25 cellular contexts compared by ENCODE assay signal in the genomic region with DNA sequence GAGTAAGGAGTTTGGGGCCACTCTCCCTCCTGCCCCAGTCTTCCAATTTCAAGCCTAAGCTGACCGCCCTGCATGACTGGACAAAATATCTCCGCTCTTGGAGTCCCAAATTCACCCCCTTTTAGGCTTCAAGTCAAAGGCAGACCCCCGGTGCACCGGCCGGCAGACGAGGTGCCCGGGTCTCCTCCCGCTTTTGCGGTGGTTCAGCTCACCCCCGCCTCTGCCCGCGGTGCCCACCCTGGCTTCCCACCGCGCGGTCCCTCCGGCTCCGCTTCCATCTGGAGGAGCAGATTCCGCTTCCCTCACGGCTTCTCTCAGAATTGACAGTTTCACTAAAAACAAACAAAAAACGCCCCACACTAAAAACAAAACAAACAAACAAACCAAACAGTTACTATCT. TPM values are rescaled to one million over a fixed set of nuclear protein-coding genes. Genes with fewer than 3 reads are reported as not detected.
DNase-seq lines count a peak whose midpoint lies in the region; ATAC-seq and TF ChIP-seq lines count a peak whose summit lies in the region.
"Had no signal": no experiment of that assay in that cellular context is flagged by ENCODE, and none has a peak within 500 bp of the region (broad histone marks: within the 10 kb centered on the region; RNA-seq: fewer than 3 reads in every experiment).

No MANE protein-coding gene starts in this region.

- no peaks in the 10 kb centered on the region for H3K36me3 Mint-ChIP-seq in nephron progenitor cell (ENCODE audit: low read depth)
- H3K36me3 Mint-ChIP-seq in stimulated activated memory B cell treated with anti-CD40 and anti-IgM and Interleukin-4, amounts not matched to agents 10 μg/mL and 1 μg/mL and 100 μg/mL, for 72 hours: no peaks in the 10 kb centered on the region
- H3K36me3 Mint-ChIP-seq: CD14-positive monocyte; CD4-positive, alpha-beta memory T cell; CD4-positive, CD25-positive, alpha-beta regulatory T cell; CD8-positive, alpha-beta memory T cell had no signal

- DNase-seq in right cardiac atrium: peak in 2 of 3 donors; percentile 37 to 44
- no peak for DNase-seq in heart right ventricle
- DNase-seq in nephron progenitor cell: no peak
- no peak for DNase-seq in NCI-H69 (lab: John Stamatoyannopoulos, UW)
- no peak for DNase-seq in SJCRH30
- DNase-seq: 8988T; ACHN; BE2C; C1 segment of cervical spinal cord; CD4-positive, alpha-beta memory T cell; CD4-positive, CD25-positive, alpha-beta regulatory T cell; CD8-positive, alpha-beta memory T cell; COR-L47; DMS 273 treated with DMSO at 0.1 percent for 48 hours; DMS153; DMS53; DMS79; DND-41; EL; GDM1 had no signal

- TF ChIP-seq CTCF in heart right ventricle (IDR thresholded peaks at IDR 0.05): no peak
- no peak for TF ChIP-seq CTCF in nephron progenitor cell (IDR thresholded peaks at IDR 0.05)

- no peaks in the 10 kb centered on the region for H3K9me3 ChIP-seq in right cardiac atrium (ENCODE audit: control insufficient read depth, low read length)
- H3K9me3 ChIP-seq in heart right ventricle: no peaks in the 10 kb centered on the region
- no peaks in the 10 kb centered on the region for H3K9me3 ChIP-seq in SJCRH30 (replicated peaks)
- H3K9me3 ChIP-seq: BE2C had no signal

- peaks cover 25% of the 10 kb centered on the region for H3K4me1 Mint-ChIP-seq in nephron progenitor cell
- H3K4me1 Mint-ChIP-seq in stimulated activated memory B cell treated with anti-CD40 and anti-IgM and Interleukin-4, amounts not matched to agents 10 μg/mL and 1 μg/mL and 100 μg/mL, for 72 hours: peaks cover 21% of the 10 kb centered on the region
- H3K4me1 Mint-ChIP-seq: CD14-positive monocyte; CD4-positive, alpha-beta memory T cell; CD4-positive, CD25-positive, alpha-beta regulatory T cell; CD8-positive, alpha-beta memory T cell had no signal

- H3K27ac ChIP-seq in right cardiac atrium (ENCODE audit: low read length): no peak overlapping the region
- H3K27ac ChIP-seq in heart right ventricle: no peak overlapping the region
- H3K27ac ChIP-seq in SJCRH30: no peak overlapping the region
- H3K27ac ChIP-seq: BLaER1 had no signal

- intact Hi-C loops in right cardiac atrium (cut with DNase I): no loop called here
- intact Hi-C loops in heart right ventricle (cut with DNase I): loop anchor here in 2 of 10 donors (10.0 kb wide), 2 partner anchors 388 to 1068 kb away; no protein-coding TSS in a partner anchor

- H3K27me3 Mint-ChIP-seq in nephron progenitor cell (ENCODE audit: low read depth, poor library complexity): peaks cover 2% of the 10 kb centered on the region
- peaks cover 16% of the 10 kb centered on the region for H3K27me3 Mint-ChIP-seq in stimulated activated memory B cell treated with anti-CD40 and anti-IgM and Interleukin-4, amounts not matched to agents 10 μg/mL and 1 μg/mL and 100 μg/mL, for 72 hours

- H3K4me1 ChIP-seq in right cardiac atrium (ENCODE audit: control insufficient read depth, insufficient read depth, low read length) (peaks cover 1% of the 10 kb centered on the region), heart right ventricle (peaks cover 0 to 4% (median 0%) of the 10 kb centered on the region in 9 donors), SJCRH30 (no peaks in the 10 kb centered on the region)
- H3K4me1 ChIP-seq: BE2C had no signal

- 94% methylated on average over 20 of the region's 20 CpGs for WGBS in right cardiac atrium
- 92 to 95% methylated on average over 20 of the region's 20 CpGs for WGBS in heart right ventricle, 2 donors

- peaks cover 5% of the 10 kb centered on the region for H3K9me3 Mint-ChIP-seq in nephron progenitor cell
- H3K9me3 Mint-ChIP-seq in stimulated activated memory B cell treated with anti-CD40 and anti-IgM and Interleukin-4, amounts not matched to agents 10 μg/mL and 1 μg/mL and 100 μg/mL, for 72 hours: no peaks in the 10 kb centered on the region
- H3K9me3 Mint-ChIP-seq: CD4-positive, alpha-beta memory T cell; CD8-positive, alpha-beta memory T cell had no signal

- no peak overlapping the region for H3K4me3 Mint-ChIP-seq in nephron progenitor cell
- H3K4me3 Mint-ChIP-seq in stimulated activated memory B cell treated with anti-CD40 and anti-IgM and Interleukin-4, amounts not matched to agents 10 μg/mL and 1 μg/mL and 100 μg/mL, for 72 hours: no peak overlapping the region
- H3K4me3 Mint-ChIP-seq: CD14-positive monocyte; CD4-positive, alpha-beta memory T cell; CD4-positive, CD25-positive, alpha-beta regulatory T cell; CD8-positive, alpha-beta memory T cell had no signal

- H3K4me3 ChIP-seq in right cardiac atrium (ENCODE audit: low read length): no peak overlapping the region
- no peak overlapping the region for H3K4me3 ChIP-seq in heart right ventricle
- no peak overlapping the region for H3K4me3 ChIP-seq in SJCRH30
- H3K4me3 ChIP-seq: BLaER1, GM12878 had no signal

- peak overlapping the region; percentile 57 for H3K27ac Mint-ChIP-seq in nephron progenitor cell
- H3K27ac Mint-ChIP-seq in stimulated activated memory B cell treated with anti-CD40 and anti-IgM and Interleukin-4, amounts not matched to agents 10 μg/mL and 1 μg/mL and 100 μg/mL, for 72 hours: peak overlapping the region; percentile 26
- H3K27ac Mint-ChIP-seq: CD4-positive, alpha-beta memory T cell; CD4-positive, CD25-positive, alpha-beta regulatory T cell; CD8-positive, alpha-beta memory T cell had no signal

- H3K36me3 ChIP-seq in heart right ventricle (no peaks in the 10 kb centered on the region), SJCRH30 (no peaks in the 10 kb centered on the region)
- H3K36me3 ChIP-seq: BE2C, BLaER1 had no signal

- ATAC-seq in right cardiac atrium (no peak), heart right ventricle (no peak)
- ATAC-seq in stimulated activated memory B cell treated with anti-CD40 and anti-IgM and Interleukin-4, amounts not matched to agents 10 μg/mL and 1 μg/mL and 100 μg/mL, for 72 hours: no peak
- ATAC-seq: GM12878 had no signal

- H3K27me3 ChIP-seq in right cardiac atrium (ENCODE audit: control insufficient read depth, insufficient read depth) (no peaks in the 10 kb centered on the region), heart right ventricle (peaks cover 0 to 6% (median 0%) of the 10 kb centered on the region in 7 donors), SJCRH30 (no peaks in the 10 kb centered on the region)
- H3K27me3 ChIP-seq: BE2C, BLaER1 had no signal

RNA-seq across cellular contexts. Expression of a gene that starts 56.5 kb away (rescaled TPM):
- 1 to 10 TPM; 3.8 to 9.6 (median 5.5) TPM for total RNA-seq in right cardiac atrium
- 1.9 TPM for polyA plus RNA-seq in right cardiac atrium
- 10 to 100 TPM in 1 of 10 donors, 1 to 10 TPM in 8, under 1 TPM in 1; 0.81 to 10.9 (median 2.5) TPM for total RNA-seq in heart right ventricle
- polyA plus RNA-seq in heart right ventricle: 10 to 100 TPM in 1 of 2 donors, 1 to 10 TPM in 1; 1.3 to 10.3 TPM
- 1.6 and 1.9 TPM in 2 replicates for total RNA-seq in SJCRH30 (2014; rRNA removed; shearing (Covaris generic))
- total RNA-seq: G401 had no signal

Comparison
In these comparisons a context has a peak if more than half of its experiments do, and no peak if none do; other contexts are left out.
1. DNase-seq: peak in right cardiac atrium (2 of 3); none in heart right ventricle (0 of 2), nephron progenitor cell (single experiment), NCI-H69 (single experiment) and SJCRH30 (0 of 2).